In the genomic region with DNA sequence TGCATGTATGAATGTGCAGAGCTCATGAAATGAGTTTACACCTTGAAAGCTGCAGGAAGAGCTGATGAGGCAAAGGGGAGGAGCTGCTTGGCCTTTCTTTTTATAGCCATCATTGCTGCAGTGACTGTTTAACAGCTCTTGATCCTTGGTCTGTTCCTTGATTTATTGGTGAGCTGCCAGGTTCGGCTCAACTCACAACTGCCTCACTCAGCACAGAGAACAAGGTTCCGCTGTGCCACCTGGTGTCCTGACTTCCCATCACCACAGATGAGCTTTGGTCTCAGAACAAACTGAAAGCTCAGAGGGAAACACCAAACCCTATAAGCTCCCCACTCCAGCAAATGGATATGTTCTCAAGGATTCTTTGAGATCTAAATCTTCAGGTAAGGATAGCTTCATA, we compare ENCODE assay signal across 11 cellular contexts.
A peak's percentile ranks its signal among the peaks of the same experiment; 100 is the strongest.
DNase-seq lines count a peak whose midpoint lies in the region; ATAC-seq, FAIRE-seq and TF ChIP-seq lines count a peak whose summit lies in the region.
"Had no signal": no experiment of that assay in that cellular context is flagged by ENCODE, and none has a peak within 500 bp of the region (broad histone marks: within the 10 kb centered on the region; RNA-seq: fewer than 3 reads in every experiment).

No MANE protein-coding gene starts in this region.

- H3K27me3 ChIP-seq in SK-N-SH (ENCODE audit: insufficient read depth) (no peaks in the 10 kb centered on the region), upper lobe of right lung (no peaks in the 10 kb centered on the region)

- peak; percentile 95 for FAIRE-seq in kidney (lab: Jason Lieb, UNC)
- FAIRE-seq: GM18507 had no signal

- CTCF ChIA-PET in SK-N-SH (lab: Yijun Ruan, JAX), result interaction anchor here (0.6 to 3.7 kb wide), 12 partner anchors 8 to 882 kb away, joined by 3 to 21 read pairs (median 4); no protein-coding TSS in a partner anchor

- 80% methylated on average over 2 of the region's 2 CpGs for WGBS in SK-N-SH (ENCODE audit: low lambda C conversion rate)

- H4K20me1 ChIP-seq in SK-N-SH (ENCODE audit: insufficient read depth), result no peaks in the 10 kb centered on the region

- H3K9ac ChIP-seq in SK-N-SH (no peak overlapping the region), kidney (ENCODE audit: low read length in 2 of 2) (no peak overlapping the region)

- H3F3A ChIP-seq in SK-N-SH (replicated peaks; ENCODE audit: insufficient read depth), result no peaks in the 10 kb centered on the region

- H3K79me2 ChIP-seq in SK-N-SH (ENCODE audit: insufficient read depth), result no peaks in the 10 kb centered on the region

- no peak overlapping the region for H3K4me2 ChIP-seq in SK-N-SH

- peaks cover 0 to 4% of the 10 kb centered on the region in 2 experiments; a peak in 1 of 4 replicates for H3K4me1 ChIP-seq in SK-N-SH (ENCODE audit: control insufficient read depth in 1 of 2, insufficient read depth in 2 of 2, low read depth in 1 of 2, low read length in 1 of 2)
- H3K4me1 ChIP-seq in kidney (ENCODE audit: control insufficient read depth in 1 of 2, insufficient read depth in 1 of 2, low read depth in 1 of 2, low read length in 2 of 2), result peaks cover 5 to 11% of the 10 kb centered on the region in 2 donors
- no peaks in the 10 kb centered on the region for H3K4me1 ChIP-seq in upper lobe of right lung

- POLR2A ChIA-PET in SK-N-SH (lab: Yijun Ruan, JAX), result no interaction called here

- H3K27ac ChIP-seq in SK-N-SH (ENCODE audit: low read depth in 2 of 2, low read length in 1 of 2) (peak overlapping the region in 1 of 2 experiments; percentile 25; a peak in 1 of 4 replicates), kidney (ENCODE audit: low read depth in 2 of 2, low read length in 2 of 2) (no peak overlapping the region), upper lobe of right lung (no peak overlapping the region)

- no peak overlapping the region for H2AFZ ChIP-seq in SK-N-SH (ENCODE audit: low read depth)

- no peaks in the 10 kb centered on the region for H3K9me3 ChIP-seq in SK-N-SH
- no peaks in the 10 kb centered on the region for H3K9me3 ChIP-seq in kidney (ENCODE audit: control insufficient read depth in 1 of 2, low read length in 2 of 2)
- no peaks in the 10 kb centered on the region for H3K9me3 ChIP-seq in upper lobe of right lung

- in situ Hi-C loops in SK-MEL-5 (cut with HindIII; ENCODE audit: low pct_unique_long_range_greater_than_20kb, low sequenced_read_pairs), result no loop called here
- in situ Hi-C loops in GM13977 (cut with MboI; ENCODE audit: low pct_unique_long_range_greater_than_20kb, low sequenced_read_pairs, unreplicated experiment), result no loop called here

- no peak for TF ChIP-seq EP300 in SK-N-SH (IDR thresholded peaks at IDR 0.05; ENCODE audit: borderline replicate concordance in 1 of 2, low read depth in 1 of 2, low read length in 1 of 2)

- DNase-seq in SK-N-SH, result no peak
- DNase-seq in SK-MEL-5 (ENCODE audit: low read depth, low spot score), result peak; percentile 14
- no peak for DNase-seq in kidney
- DNase-seq in upper lobe of right lung, result no peak
- DNase-seq in GM13977 (ENCODE audit: low spot score), result no peak
- no peak for DNase-seq in occipital lobe (lab: John Stamatoyannopoulos, UW)
- DNase-seq: activated CD8-positive, alpha-beta memory T cell treated with anti-CD3 and anti-CD28 coated beads, Interleukin-2, amount 10 ng/mL, durations not matched to agents 7 days and 5 days; NK-92 treated with Interleukin-12 subunit alpha and Interleukin-12 subunit beta, amount 100 ng/mL, for 24 hours had no signal

- no peak for TF ChIP-seq CTCF in SK-N-SH (IDR thresholded peaks at IDR 0.05)
- TF ChIP-seq CTCF in kidney (IDR thresholded peaks at IDR 0.05; ENCODE audit: borderline replicate concordance, extremely low read depth, insufficient read depth), result peak; percentile 50
- peak; percentile 6 for TF ChIP-seq CTCF in upper lobe of right lung (IDR thresholded peaks at IDR 0.05)
- no peak for TF ChIP-seq CTCF in GM13977 (IDR thresholded peaks at IDR 0.05; ENCODE audit: extremely low read depth, insufficient read depth, missing control alignments)

- peak; percentile 63 for TF ChIP-seq RAD21 in SK-N-SH (IDR thresholded peaks at IDR 0.05; ENCODE audit: low read length)

- intact Hi-C loops in kidney (cut with DNase I), result no loop called here
- intact Hi-C loops in upper lobe of right lung (cut with DNase I), result no loop called here

- no peaks in the 10 kb centered on the region for H3K9me2 ChIP-seq in SK-N-SH

- no peaks in the 10 kb centered on the region for H3K36me3 ChIP-seq in SK-N-SH (replicated peaks in 1 of 2; ENCODE audit: control insufficient read depth in 1 of 2, insufficient read depth in 2 of 2, low read length in 1 of 2)
- no peaks in the 10 kb centered on the region for H3K36me3 ChIP-seq in kidney (ENCODE audit: control insufficient read depth in 1 of 2, insufficient read depth in 2 of 2, low read length in 2 of 2)
- H3K36me3 ChIP-seq in upper lobe of right lung, result no peaks in the 10 kb centered on the region

- H3K4me3 ChIP-seq in SK-N-SH (ENCODE audit: low read depth in 2 of 2, low read length in 1 of 2), result no peak overlapping the region
- H3K4me3 ChIP-seq in kidney (ENCODE audit: low read length in 2 of 2), result no peak overlapping the region
- H3K4me3 ChIP-seq in upper lobe of right lung, result no peak overlapping the region

- ATAC-seq in SK-N-SH treated with all-trans-retinoic acid at 6 μM for 48 hours (no peak), upper lobe of right lung (peak; percentile 77), HG02852 (IDR thresholded peaks at IDR 0.05; ENCODE audit: unreplicated experiment) (no peak)
- ATAC-seq: activated CD8-positive, alpha-beta memory T cell treated with anti-CD3 and anti-CD28 coated beads, Interleukin-2, amount 10 ng/mL, durations not matched to agents 7 days and 5 days had no signal

TF ChIP-seq in SK-N-SH, 30 proteins besides CTCF, POLR2A, EP300 and RAD21 (continues in another document):
- TF ChIP-seq SIN3A (IDR thresholded peaks at IDR 0.05; ENCODE audit: borderline replicate concordance, low read depth, low read length) (no peak), POLR2AphosphoS5 (IDR thresholded peaks at IDR 0.05; ENCODE audit: low read depth, low read length) (no peak), SMC3 (IDR thresholded peaks at IDR 0.05; ENCODE audit: low read depth, low read length) (peak; percentile 44; the same call in 1 of the 2 replicates), IRF3 (IDR thresholded peaks at IDR 0.05; ENCODE audit: low read depth, low read length) (no peak)

TF ChIP-seq in SK-N-SH treated with all-trans-retinoic acid at 6 μM for 48 hours, 23 proteins besides CTCF, POLR2A, EP300 and RAD21:
- no peak for TF ChIP-seq ZNF70 (CRISPR knock-in tag; IDR thresholded peaks at IDR 0.05)
- no peak for TF ChIP-seq ZC3H10 (CRISPR knock-in tag; IDR thresholded peaks at IDR 0.05)
- no peak for TF ChIP-seq GLIS3 (CRISPR knock-in tag; IDR thresholded peaks at IDR 0.05)
- no peak for TF ChIP-seq TCF4 (CRISPR knock-in tag; IDR thresholded peaks at IDR 0.05; ENCODE audit: borderline replicate concordance)
- TF ChIP-seq RARB (CRISPR knock-in tag; IDR thresholded peaks at IDR 0.05), result no peak
- TF ChIP-seq TOX (CRISPR knock-in tag; IDR thresholded peaks at IDR 0.05; ENCODE audit: borderline replicate concordance), result no peak
- no peak for TF ChIP-seq ZFP3 (CRISPR knock-in tag; IDR thresholded peaks at IDR 0.05)
- TF ChIP-seq, protein P1, sequence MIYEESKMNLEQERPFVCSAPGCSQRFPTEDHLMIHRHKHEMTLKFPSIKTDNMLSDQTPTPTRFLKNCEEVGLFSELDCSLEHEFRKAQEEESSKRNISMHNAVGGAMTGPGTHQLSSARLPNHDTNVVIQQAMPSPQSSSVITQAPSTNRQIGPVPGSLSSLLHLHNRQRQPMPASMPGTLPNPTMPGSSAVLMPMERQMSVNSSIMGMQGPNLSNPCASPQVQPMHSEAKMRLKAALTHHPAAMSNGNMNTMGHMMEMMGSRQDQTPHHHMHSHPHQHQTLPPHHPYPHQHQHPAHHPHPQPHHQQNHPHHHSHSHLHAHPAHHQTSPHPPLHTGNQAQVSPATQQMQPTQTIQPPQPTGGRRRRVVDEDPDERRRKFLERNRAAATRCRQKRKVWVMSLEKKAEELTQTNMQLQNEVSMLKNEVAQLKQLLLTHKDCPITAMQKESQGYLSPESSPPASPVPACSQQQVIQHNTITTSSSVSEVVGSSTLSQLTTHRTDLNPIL (CRISPR knock-in tag; IDR thresholded peaks at IDR 0.05; ENCODE audit: low read depth), result no peak
- no peak for TF ChIP-seq ZNF565 (CRISPR knock-in tag; conservative IDR thresholded peaks at IDR 0.05; ENCODE audit: low read depth)

Comparison
In these comparisons a context has a peak if more than half of its experiments do, and no peak if none do; other contexts are left out.
1. CTCF ChIP-seq: peak in kidney (single experiment) and upper lobe of right lung (single experiment); none in SK-N-SH (single experiment) and GM13977 (single experiment).